10 cellular contexts compared by ENCODE assay signal in genomic region chr13:63327584-63327983, GRCh38.
"Had no signal": no experiment of that assay in that cellular context is flagged by ENCODE, and none has a peak within 500 bp of the region (broad histone marks: within the 10 kb centered on the region; RNA-seq: fewer than 3 reads in every experiment).

No MANE protein-coding gene starts in this region.

- H3K36me3 ChIP-seq: HAP-1 had no signal

- DNase-seq: GM23248, GOT3, H7, IMR-90, Kasumi-1, KG1 had no signal

- H3K27ac ChIP-seq: GM23248 had no signal

- H3K9ac ChIP-seq: GM23248 had no signal

- ATAC-seq: HCT116, K562 had no signal

- H3K9me3 ChIP-seq: HAP-1 had no signal

- H3K4me1 ChIP-seq: HAP-1 had no signal

- H2AFZ ChIP-seq: GM23248 had no signal

- H3K4me3 ChIP-seq: GM23248, HAP-1, K562 had no signal

- FAIRE-seq: HTR-8/SVneo, K562 had no signal
